ENCODE assay signal across 23 cellular contexts in the genomic region with DNA sequence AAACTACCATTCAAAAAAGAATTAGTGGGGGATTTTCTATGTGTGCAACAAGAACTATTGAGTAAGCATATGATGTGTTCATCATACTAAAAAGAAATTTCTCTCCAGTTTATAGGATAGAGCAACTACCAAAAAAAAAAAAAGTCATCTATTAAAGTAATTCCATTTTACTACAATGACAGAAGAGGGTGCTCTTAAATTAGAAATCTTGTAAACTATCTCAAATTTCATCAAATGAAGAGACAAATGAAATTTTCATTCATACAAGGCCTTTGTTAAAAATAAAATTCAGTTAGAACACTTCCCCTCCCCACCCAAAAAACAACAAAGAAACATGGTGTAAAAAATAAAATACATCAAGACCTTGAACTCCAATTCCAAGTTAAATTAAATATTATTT.
DNase-seq lines count a peak whose midpoint lies in the region; ATAC-seq, FAIRE-seq and TF ChIP-seq lines count a peak whose summit lies in the region.
"Had no signal": no experiment of that assay in that cellular context is flagged by ENCODE, and none has a peak within 500 bp of the region (broad histone marks: within the 10 kb centered on the region; RNA-seq: fewer than 3 reads in every experiment).

No MANE protein-coding gene starts in this region.

- H3K9ac ChIP-seq in liver (ENCODE audit: low read depth in 1 of 2, low read length in 2 of 2) (no peak overlapping the region), HepG2 (ENCODE audit: insufficient read depth, low read depth, low read length) (no peak overlapping the region), adipocyte (ENCODE audit: low read length) (no peak overlapping the region)
- H3K9ac ChIP-seq: BLaER1 treated with 17β-estradiol and CSF1 and Interleukin-3, amounts not matched to agents 10 nM and 100 nM; KMS-11 had no signal

- TF ChIP-seq EP300 in HepG2 (IDR thresholded peaks at IDR 0.05; ENCODE audit: low read depth in 2 of 2, low read length in 2 of 2) (no peak), HepG2 (CRISPR knock-in tag; IDR thresholded peaks at IDR 0.05; ENCODE audit: borderline replicate concordance) (no peak)

- H3K4me2 ChIP-seq in HepG2 (ENCODE audit: low read depth, low read length): no peak overlapping the region
- H3K4me2 ChIP-seq: BLaER1 treated with 17β-estradiol and CSF1 and Interleukin-3, amounts not matched to agents 10 nM and 100 nM; KMS-11; smooth muscle cell had no signal

- H3K79me2 ChIP-seq in HepG2 (ENCODE audit: insufficient read depth, low read length): no peaks in the 10 kb centered on the region

- no peak for ATAC-seq in HepG2
- no peak for ATAC-seq in GM18519 (IDR thresholded peaks at IDR 0.05; ENCODE audit: low FRiP score, unreplicated experiment)
- ATAC-seq in GM19467 (IDR thresholded peaks at IDR 0.05; ENCODE audit: unreplicated experiment): no peak
- ATAC-seq: activated T-cell treated with anti-CD3 and anti-CD28 coated beads, Interleukin-2, amount 50 U/mL, for 72 hours; heart left ventricle; left cardiac atrium had no signal

- H4K20me1 ChIP-seq in HepG2 (ENCODE audit: insufficient read depth, low read length): no peaks in the 10 kb centered on the region
- H4K20me1 ChIP-seq: BLaER1 treated with 17β-estradiol and CSF1 and Interleukin-3, amounts not matched to agents 10 nM and 100 nM had no signal

- H3K9me3 ChIP-seq in liver (ENCODE audit: control insufficient read depth in 4 of 4, low read length in 3 of 4) (no peaks in the 10 kb centered on the region), HepG2 (ENCODE audit: low read length) (no peaks in the 10 kb centered on the region), adipocyte (ENCODE audit: control insufficient read depth, low read length) (no peaks in the 10 kb centered on the region)
- H3K9me3 ChIP-seq: BLaER1 treated with 17β-estradiol and CSF1 and Interleukin-3, amounts not matched to agents 10 nM and 100 nM; heart left ventricle had no signal

- H3K27me3 ChIP-seq in liver (ENCODE audit: control insufficient read depth in 4 of 4, insufficient read depth in 4 of 4, low read length in 3 of 4) (no peaks in the 10 kb centered on the region), HepG2 (ENCODE audit: control insufficient read depth in 1 of 2, insufficient read depth in 2 of 2, low read length in 2 of 2) (no peaks in the 10 kb centered on the region), adipocyte (replicated peaks; ENCODE audit: control insufficient read depth, insufficient read depth, low read length) (no peaks in the 10 kb centered on the region)
- H3K27me3 ChIP-seq: BLaER1 treated with 17β-estradiol and CSF1 and Interleukin-3, amounts not matched to agents 10 nM and 100 nM; heart left ventricle had no signal

- H3K36me3 ChIP-seq in liver (ENCODE audit: control insufficient read depth in 4 of 4, insufficient read depth in 3 of 4, low read depth in 1 of 4, low read length in 3 of 4) (no peaks in the 10 kb centered on the region), HepG2 (replicated peaks in 1 of 2; ENCODE audit: control insufficient read depth in 1 of 2, insufficient read depth in 2 of 2, low read length in 2 of 2) (no peaks in the 10 kb centered on the region), adipocyte (ENCODE audit: control insufficient read depth, insufficient read depth, low read length, severe bottlenecking) (no peaks in the 10 kb centered on the region)
- H3K36me3 ChIP-seq: BLaER1 treated with 17β-estradiol and CSF1 and Interleukin-3, amounts not matched to agents 10 nM and 100 nM; heart left ventricle had no signal

- TF ChIP-seq POLR2A in HepG2 (IDR thresholded peaks at IDR 0.05; ENCODE audit: insufficient read depth in 1 of 2, low read depth in 2 of 2, low read length in 2 of 2): no peak

- FAIRE-seq in HepG2 (lab: Jason Lieb, UNC): no peak
- FAIRE-seq: H1 had no signal

- no TSS peak for BruUV-seq in HepG2 (replicated peaks; lab: Mats Ljungman, UMichigan)

- peak; percentile 46 to 66 for TF ChIP-seq RAD21 in liver (IDR thresholded peaks at IDR 0.05)
- TF ChIP-seq RAD21 in HepG2 (CRISPR knock-in tag; IDR thresholded peaks at IDR 0.05): no peak

- in situ Hi-C loops in HepG2 (cut with HindIII; ENCODE audit: extremely low pct_ligation_motif_present, low pct_unique_long_range_greater_than_20kb): no loop called here

- CTCF ChIA-PET in HepG2 (lab: Yijun Ruan, JAX; ENCODE audit: low intra/inter-chr PET ratio, low total read pairs): no interaction called here

- H3K27ac ChIP-seq in liver (ENCODE audit: low read depth in 1 of 2, low read length in 2 of 2) (no peak overlapping the region), HepG2 (ENCODE audit: extremely low read length, insufficient read depth, low read length) (no peak overlapping the region)
- H3K27ac ChIP-seq: BLaER1 treated with 17β-estradiol and CSF1 and Interleukin-3, amounts not matched to agents 10 nM and 100 nM; heart left ventricle; KMS-11 had no signal

- H3K4me3 ChIP-seq in liver (ENCODE audit: low read depth in 1 of 3, low read length in 3 of 3) (no peak overlapping the region), HepG2 (replicated peaks in 1 of 3; ENCODE audit: insufficient read depth in 1 of 3, low read depth in 2 of 3, low read length in 3 of 3) (no peak overlapping the region), adipocyte (ENCODE audit: low read length) (no peak overlapping the region)
- H3K4me3 ChIP-seq: BLaER1 treated with 17β-estradiol and CSF1 and Interleukin-3, amounts not matched to agents 10 nM and 100 nM; heart left ventricle; smooth muscle cell had no signal

- POLR2A ChIA-PET in HepG2 (lab: Yijun Ruan, JAX): no interaction called here

- intact Hi-C loops in HepG2 (cut with micrococcal nuclease; ENCODE audit: unreplicated experiment): no loop called here

- H3K4me1 ChIP-seq in liver (ENCODE audit: control insufficient read depth in 4 of 4, insufficient read depth in 4 of 4, low read length in 3 of 4) (no peaks in the 10 kb centered on the region), HepG2 (ENCODE audit: insufficient read depth, low read length) (no peaks in the 10 kb centered on the region), adipocyte (ENCODE audit: control insufficient read depth, insufficient read depth, low read length) (no peaks in the 10 kb centered on the region)
- H3K4me1 ChIP-seq: BLaER1 treated with 17β-estradiol and CSF1 and Interleukin-3, amounts not matched to agents 10 nM and 100 nM; heart left ventricle had no signal

- TF ChIP-seq CTCF in liver (IDR thresholded peaks at IDR 0.05; ENCODE audit: low read depth, low read length, missing input control) (no peak), HepG2 (CRISPR knock-in tag; IDR thresholded peaks at IDR 0.05) (no peak)

- H2AFZ ChIP-seq in HepG2 (ENCODE audit: low read length): no peak overlapping the region

- no peak for DNase-seq in HepG2 (ENCODE audit: low spot score)
- DNase-seq in adipocyte (ENCODE audit: low read depth): peak; percentile 16
- peak; percentile 17 for DNase-seq in iris pigment epithelial cell (ENCODE audit: low read depth)
- no peak for DNase-seq in middle frontal gyrus (ENCODE audit: extremely low spot score, low spot score)
- no peak for DNase-seq in NCI-H1436 (lab: John Stamatoyannopoulos, UW)
- DNase-seq: activated CD4-positive, alpha-beta T cell treated with anti-CD3 and anti-CD28 coated beads, Interleukin-2, amount 10 ng/mL, durations not matched to agents 7 days and 5 days; activated naive CD4-positive, alpha-beta T cell treated with anti-CD3 and anti-CD28 coated beads for 36 hours; activated T-cell treated with anti-CD3 and anti-CD28 coated beads, Interleukin-2, amount 50 U/mL, for 72 hours; anterior cingulate cortex; DND-41; foreskin fibroblast; heart left ventricle; left cardiac atrium; NCI-H1694 treated with DMSO at 0.1 percent for 48 hours; NCI-H526; T-helper 2 cell had no signal

TF ChIP-seq in liver, 16 proteins besides CTCF, POLR2A, EP300 and RAD21 (continues in another document):
- TF ChIP-seq FOXA2 (IDR thresholded peaks at IDR 0.05) (no peak), HNF4G (IDR thresholded peaks at IDR 0.05) (no peak), TAF1 (conservative IDR thresholded peaks at IDR 0.05) (no peak)
- TF ChIP-seq, protein P1, sequence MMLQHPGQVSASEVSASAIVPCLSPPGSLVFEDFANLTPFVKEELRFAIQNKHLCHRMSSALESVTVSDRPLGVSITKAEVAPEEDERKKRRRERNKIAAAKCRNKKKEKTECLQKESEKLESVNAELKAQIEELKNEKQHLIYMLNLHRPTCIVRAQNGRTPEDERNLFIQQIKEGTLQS (IDR thresholded peaks at IDR 0.05): no peak

TF ChIP-seq in HepG2, 621 proteins besides CTCF, POLR2A, EP300 and RAD21 (continues in another document):
- TF ChIP-seq, protein P2, sequence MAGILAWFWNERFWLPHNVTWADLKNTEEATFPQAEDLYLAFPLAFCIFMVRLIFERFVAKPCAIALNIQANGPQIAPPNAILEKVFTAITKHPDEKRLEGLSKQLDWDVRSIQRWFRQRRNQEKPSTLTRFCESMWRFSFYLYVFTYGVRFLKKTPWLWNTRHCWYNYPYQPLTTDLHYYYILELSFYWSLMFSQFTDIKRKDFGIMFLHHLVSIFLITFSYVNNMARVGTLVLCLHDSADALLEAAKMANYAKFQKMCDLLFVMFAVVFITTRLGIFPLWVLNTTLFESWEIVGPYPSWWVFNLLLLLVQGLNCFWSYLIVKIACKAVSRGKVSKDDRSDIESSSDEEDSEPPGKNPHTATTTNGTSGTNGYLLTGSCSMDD (CRISPR knock-in tag; IDR thresholded peaks at IDR 0.05): no peak
- TF ChIP-seq ISL2 (CRISPR knock-in tag; IDR thresholded peaks at IDR 0.05): no peak

Comparison
In these comparisons a context has a peak if more than half of its experiments do, and no peak if none do; other contexts are left out.
1. DNase-seq: peak in adipocyte (single experiment) and iris pigment epithelial cell (single experiment); none in HepG2 (single experiment), middle frontal gyrus (single experiment) and NCI-H1436 (single experiment).